In genomic region chr3:61117045-61117898, GRCh38 we compare ENCODE assay signal across 2 cellular contexts.
A peak's percentile ranks its signal among the peaks of the same experiment; 100 is the strongest.
TF ChIP-seq lines count a peak whose summit lies in the region.

No MANE protein-coding gene starts in this region.

TF ChIP-seq in HEK293, 187 proteins besides CTCF, POLR2A, EP300 and RAD21 (continued from another document):
- TF ChIP-seq PRDM6 (tag by site-specific recombination; IDR thresholded peaks at IDR 0.05) = peak; percentile 44; the same call in 1 of the 2 replicates
- TF ChIP-seq FEZF1 (tag by site-specific recombination; IDR thresholded peaks at IDR 0.05) = peak; percentile 57; the same call in 1 of the 2 replicates
- no peak for TF ChIP-seq SCRT1 (tag by site-specific recombination; IDR thresholded peaks at IDR 0.05; ENCODE audit: borderline replicate concordance)
- no peak for TF ChIP-seq BCL11A (tag by site-specific recombination; IDR thresholded peaks at IDR 0.05; ENCODE audit: low read depth)
- TF ChIP-seq SETDB1 (IDR thresholded peaks at IDR 0.05; ENCODE audit: insufficient read length, low read length) = no peak
- peak; percentile 47; the same call in 1 of the 2 replicates for TF ChIP-seq OSR2 (tag by site-specific recombination; IDR thresholded peaks at IDR 0.05)
- no peak for TF ChIP-seq ZNF610 (tag by site-specific recombination; IDR thresholded peaks at IDR 0.05; ENCODE audit: borderline replicate concordance)
- TF ChIP-seq ZNF843 (tag by site-specific recombination; IDR thresholded peaks at IDR 0.05) = peak; percentile 52
TF ChIP-seq in HEK293: peak in this region for 5.

TF ChIP-seq in HepG2, 621 proteins besides CTCF, POLR2A, EP300 and RAD21 (continued from another document):
- TF ChIP-seq ZXDC (CRISPR knock-in tag; IDR thresholded peaks at IDR 0.05) = no peak
- no peak for TF ChIP-seq ZNF770 (CRISPR knock-in tag; IDR thresholded peaks at IDR 0.05)
- TF ChIP-seq FOXP4 (CRISPR knock-in tag; IDR thresholded peaks at IDR 0.05) = no peak
- no peak for TF ChIP-seq ZBTB39 (CRISPR knock-in tag; IDR thresholded peaks at IDR 0.05)
- TF ChIP-seq IKZF4 (CRISPR knock-in tag; IDR thresholded peaks at IDR 0.05; ENCODE audit: borderline replicate concordance, low read depth, not compliant biosample characterization) = no peak
- TF ChIP-seq ZNF264 (CRISPR knock-in tag; IDR thresholded peaks at IDR 0.05) = no peak
- TF ChIP-seq ZSCAN22 (CRISPR knock-in tag; IDR thresholded peaks at IDR 0.05) = no peak
- no peak for TF ChIP-seq ZNF678 (CRISPR knock-in tag; IDR thresholded peaks at IDR 0.05)
- TF ChIP-seq ZNF746 (CRISPR knock-in tag; IDR thresholded peaks at IDR 0.05) = no peak
- no peak for TF ChIP-seq KMT2A (CRISPR knock-in tag; IDR thresholded peaks at IDR 0.05)
- TF ChIP-seq CREB1 (IDR thresholded peaks at IDR 0.05) = no peak
- TF ChIP-seq CREB1 (CRISPR knock-in tag; IDR thresholded peaks at IDR 0.05) = no peak
